In genomic region chr12:122517877-122518276, GRCh38 we compare ENCODE assay signal across 9 cellular contexts. TPM values are rescaled to one million over a fixed set of nuclear protein-coding genes. Genes with fewer than 3 reads are reported as not detected.
DNase-seq lines count a peak whose midpoint lies in the region; ATAC-seq and TF ChIP-seq lines count a peak whose summit lies in the region.
"Had no signal": no experiment of that assay in that cellular context is flagged by ENCODE, and none has a peak within 500 bp of the region (broad histone marks: within the 10 kb centered on the region; RNA-seq: fewer than 3 reads in every experiment).

No MANE protein-coding gene starts in this region.

- H3K9ac ChIP-seq in HUES48 (ENCODE audit: low read depth, low read length), result no peak overlapping the region

- ATAC-seq in mucosa of descending colon (peak; percentile 54), GM21390 (IDR thresholded peaks at IDR 0.05; ENCODE audit: unreplicated experiment) (no peak), GM19023 (IDR thresholded peaks at IDR 0.05; ENCODE audit: unreplicated experiment) (no peak), GM18858 (IDR thresholded peaks at IDR 0.05; ENCODE audit: unreplicated experiment) (no peak)

- CTCF ChIA-PET in Calu3 (lab: Charles Lee), result no interaction called here

- H3K9me3 Mint-ChIP-seq in Calu3 (ENCODE audit: low read depth, unreplicated experiment), result no peaks in the 10 kb centered on the region
- H3K9me3 Mint-ChIP-seq: nephron had no signal

- H3K27ac ChIP-seq in HUES48 (ENCODE audit: low read depth, low read length), result peak overlapping the region; percentile 1
- no peak overlapping the region for H3K27ac ChIP-seq in dorsolateral prefrontal cortex

- H3K4me3 ChIP-seq in HUES48 (ENCODE audit: low read depth, low read length) (no peak overlapping the region), astrocyte of the spinal cord (ENCODE audit: low read depth, low read length) (no peak overlapping the region), mucosa of descending colon (no peak overlapping the region), dorsolateral prefrontal cortex (no peak overlapping the region)

- H3K27me3 ChIP-seq in HUES48 (ENCODE audit: control insufficient read depth, insufficient read depth, low read length) (no peaks in the 10 kb centered on the region), dorsolateral prefrontal cortex (no peaks in the 10 kb centered on the region)

- H3K9me3 ChIP-seq in HUES48 (ENCODE audit: control insufficient read depth, insufficient read depth, low read length) (no peaks in the 10 kb centered on the region), mucosa of descending colon (no peaks in the 10 kb centered on the region)

- TF ChIP-seq CTCF in Calu3 (IDR thresholded peaks at IDR 0.05; ENCODE audit: unreplicated experiment), result no peak
- TF ChIP-seq CTCF in astrocyte of the spinal cord (IDR thresholded peaks at IDR 0.05; ENCODE audit: low read depth, low read length), result no peak
- no peak for TF ChIP-seq CTCF in mucosa of descending colon (IDR thresholded peaks at IDR 0.05)
- TF ChIP-seq CTCF in dorsolateral prefrontal cortex (IDR thresholded peaks at IDR 0.05 in 54 of 56, conservative IDR thresholded peaks at IDR 0.05 in 2 of 56; ENCODE audit: low read depth in 1 of 56, partially characterized antibody in 56 of 56), result no peak

- peak overlapping the region; percentile 67 for H3K27ac Mint-ChIP-seq in Calu3 (ENCODE audit: unreplicated experiment)
- H3K27ac Mint-ChIP-seq: nephron had no signal

- intact Hi-C loops in Calu3 (cut with micrococcal nuclease; ENCODE audit: unreplicated experiment) (no loop called here), mucosa of descending colon (cut with DNase I, micrococcal nuclease) (no loop called here), dorsolateral prefrontal cortex (cut with DNase I) (no loop called here)

- no TSS peak for BruUV-seq in Calu3 (replicated peaks; lab: Mats Ljungman, UMichigan)

- DNase-seq in Calu3, result no peak
- DNase-seq in astrocyte of the spinal cord (ENCODE audit: low read depth, low spot score), result peak; percentile 97
- DNase-seq in mucosa of descending colon, result no peak
- no peak for DNase-seq in dorsolateral prefrontal cortex

- H3K4me1 ChIP-seq in HUES48 (ENCODE audit: control insufficient read depth, insufficient read depth, low read length) (no peaks in the 10 kb centered on the region; the same call in 1 of the 2 replicates), mucosa of descending colon (ENCODE audit: low read depth) (peaks cover 5% of the 10 kb centered on the region)

- peaks cover 18% of the 10 kb centered on the region for H3K4me1 Mint-ChIP-seq in Calu3 (ENCODE audit: low read depth, unreplicated experiment)

- H3K36me3 Mint-ChIP-seq in Calu3 (ENCODE audit: insufficient read depth, unreplicated experiment), result peaks cover 92% of the 10 kb centered on the region

- peaks cover 100% of the 10 kb centered on the region for H3K36me3 ChIP-seq in HUES48 (ENCODE audit: control insufficient read depth, insufficient read depth, low read length)
- H3K36me3 ChIP-seq in mucosa of descending colon (ENCODE audit: low read depth), result peaks cover 35% of the 10 kb centered on the region

- in situ Hi-C loops in astrocyte of the spinal cord (cut with HindIII; ENCODE audit: low sequenced_read_pairs), result no loop called here

- H3K27me3 Mint-ChIP-seq in Calu3 (ENCODE audit: unreplicated experiment), result no peaks in the 10 kb centered on the region

- no peak overlapping the region for H3K4me3 Mint-ChIP-seq in Calu3 (ENCODE audit: low read depth, unreplicated experiment)
- H3K4me3 Mint-ChIP-seq: nephron had no signal

RNA-seq across cellular contexts. Expression of gene RSRC2, which starts 8.9 kb away (rescaled TPM):
- total RNA-seq in Calu3 (2022), result 84.0 and 86.9 TPM in 2 replicates
- total RNA-seq in mucosa of descending colon, result 10 to 100 TPM; 57.3 to 72.5 (median 60.4) TPM
- 100 to 1,000 TPM in 2 of 120 experiments, 10 to 100 TPM in 118; 61.3 to 108 (median 77.8) TPM for total RNA-seq in dorsolateral prefrontal cortex

RNA-seq across cellular contexts. Expression of gene KNTC1, which starts 9.2 kb away (rescaled TPM):
- total RNA-seq in Calu3 (2022), result 97.8 and 110 TPM in 2 replicates
- 10 to 100 TPM; 11.4 to 28.3 (median 16.2) TPM for total RNA-seq in mucosa of descending colon
- total RNA-seq in dorsolateral prefrontal cortex, result 10 to 100 TPM in 107 of 120 experiments, 1 to 10 TPM in 13; 7.7 to 22.4 (median 13.5) TPM

RNA-seq across cellular contexts. Expression of gene ZCCHC8, which starts 17.1 kb away (rescaled TPM):
- total RNA-seq in Calu3 (2022), result 46.6 and 46.8 TPM in 2 replicates
- total RNA-seq in mucosa of descending colon, result 10 to 100 TPM; 19.8 to 24.8 (median 23.1) TPM
- total RNA-seq in dorsolateral prefrontal cortex, result 10 to 100 TPM; 13.4 to 37.0 (median 23.0) TPM
